6 cellular contexts compared by ENCODE assay signal in genomic region chr16:88240776-88241175, GRCh38.
DNase-seq lines count a peak whose midpoint lies in the region; FAIRE-seq and TF ChIP-seq lines count a peak whose summit lies in the region.
"Not testable (repeated sequence)": the region's sequence is repeated elsewhere in the genome, so short reads cannot be mapped to it uniquely, and the experiment has no call there.

No MANE protein-coding gene starts in this region.

- H3K4me1 Mint-ChIP-seq in astrocyte (ENCODE audit: low read depth, unreplicated experiment) (peaks cover 38% of the 10 kb centered on the region), neural progenitor cell (peaks cover 12% of the 10 kb centered on the region)

- POLR2A ChIA-PET in PC-9 (lab: Charles Lee; ENCODE audit: unreplicated experiment), result not testable (repeated sequence)

- FAIRE-seq in astrocyte (lab: Jason Lieb, UNC), result not testable (repeated sequence)

- not testable (repeated sequence) for H3K27ac Mint-ChIP-seq in astrocyte (ENCODE audit: unreplicated experiment); neural progenitor cell

- H3K36me3 ChIP-seq in BLaER1 treated with 17β-estradiol and CSF1 and Interleukin-3, amounts not matched to agents 10 nM and 100 nM; PC-9 (ENCODE audit: low read depth); astrocyte (ENCODE audit: insufficient read depth, low read length); fibroblast of lung (ENCODE audit: control insufficient read depth, insufficient read depth, low read length); neural progenitor cell; skeletal muscle satellite cell (ENCODE audit: insufficient read depth, low read length): not testable (repeated sequence)

- not testable (repeated sequence) for H3K9me3 ChIP-seq in BLaER1 treated with 17β-estradiol and CSF1 and Interleukin-3, amounts not matched to agents 10 nM and 100 nM (replicated peaks in 1 of 11); PC-9 (ENCODE audit: insufficient read depth, low read depth); astrocyte (ENCODE audit: insufficient read depth, low read depth, low read length); fibroblast of lung (ENCODE audit: control insufficient read depth, insufficient read depth, low read depth, low read length); neural progenitor cell (ENCODE audit: low read depth); skeletal muscle satellite cell (replicated peaks; ENCODE audit: low read length)

- peaks cover 0 to 15% (median 9%) of the 10 kb centered on the region in 11 experiments; a peak in 9 of 22 replicates for H3K27me3 ChIP-seq in BLaER1 treated with 17β-estradiol and CSF1 and Interleukin-3, amounts not matched to agents 10 nM and 100 nM
- H3K27me3 ChIP-seq in PC-9 (ENCODE audit: insufficient read depth, low read depth); astrocyte (ENCODE audit: insufficient read depth, low read length); fibroblast of lung (ENCODE audit: control insufficient read depth, insufficient read depth, low read length); neural progenitor cell; skeletal muscle satellite cell (ENCODE audit: control insufficient read depth, insufficient read depth, low read length): not testable (repeated sequence)

- not testable (repeated sequence) for H3K4me3 Mint-ChIP-seq in astrocyte (ENCODE audit: unreplicated experiment); neural progenitor cell

- not testable (repeated sequence) for H3K27ac ChIP-seq in BLaER1 treated with 17β-estradiol and CSF1 and Interleukin-3, amounts not matched to agents 10 nM and 100 nM; neural progenitor cell
- H3K27ac ChIP-seq in PC-9 (peak overlapping the region; percentile 85; the same call in 1 of the 2 replicates), astrocyte (ENCODE audit: low read depth, low read length) (peak overlapping the region; percentile 86), fibroblast of lung (ENCODE audit: insufficient read depth, low read length) (peak overlapping the region; percentile 74)

- H4K20me1 ChIP-seq in BLaER1 treated with 17β-estradiol and CSF1 and Interleukin-3, amounts not matched to agents 10 nM and 100 nM; PC-9 (ENCODE audit: insufficient read depth); astrocyte (ENCODE audit: insufficient read depth, low read length); fibroblast of lung (ENCODE audit: control insufficient read depth, extremely low read depth, insufficient read depth, low read length); neural progenitor cell (ENCODE audit: low read depth): not testable (repeated sequence)

- H3K9me2 ChIP-seq in PC-9 (ENCODE audit: insufficient read depth), result not testable (repeated sequence)

- H3K9ac ChIP-seq in BLaER1 treated with 17β-estradiol and CSF1 and Interleukin-3, amounts not matched to agents 10 nM and 100 nM; fibroblast of lung (ENCODE audit: insufficient read depth, low read length); neural progenitor cell: not testable (repeated sequence)
- H3K9ac ChIP-seq in astrocyte (ENCODE audit: low read length) (peak overlapping the region; percentile 79), skeletal muscle satellite cell (ENCODE audit: low read depth, low read length) (peak overlapping the region; percentile 69)

- not testable (repeated sequence) for DNase-seq in PC-9; astrocyte (ENCODE audit: low read depth); fibroblast of lung (ENCODE audit: low read depth in 2 of 2)
- peak; percentile 25 for DNase-seq in neural progenitor cell (ENCODE audit: low spot score)

- H2AFZ ChIP-seq in PC-9; astrocyte (ENCODE audit: low read depth, low read length); fibroblast of lung (ENCODE audit: low read length); neural progenitor cell (replicated peaks): not testable (repeated sequence)

- peaks cover 25% of the 10 kb centered on the region for H3F3A ChIP-seq in PC-9 (ENCODE audit: insufficient read depth, low read depth)
- H3F3A ChIP-seq in neural progenitor cell (ENCODE audit: low read depth), result not testable (repeated sequence)

- not testable (repeated sequence) for TF ChIP-seq CTCF in PC-9 (conservative IDR thresholded peaks at IDR 0.05); astrocyte (IDR thresholded peaks at IDR 0.05; ENCODE audit: insufficient read depth, low read depth, low read length); fibroblast of lung (conservative IDR thresholded peaks at IDR 0.05 in 1 of 2, IDR thresholded peaks at IDR 0.05 in 1 of 2; ENCODE audit: low read depth in 1 of 2, low read length in 2 of 2); neural progenitor cell (IDR thresholded peaks at IDR 0.05)

- H3K79me2 ChIP-seq in PC-9 (ENCODE audit: low read depth), result peaks cover 12% of the 10 kb centered on the region
- not testable (repeated sequence) for H3K79me2 ChIP-seq in astrocyte (ENCODE audit: insufficient read depth, low read length); fibroblast of lung (ENCODE audit: control insufficient read depth, insufficient read depth, low read length); neural progenitor cell (ENCODE audit: low read depth)

- peak overlapping the region; percentile 31 to 62 (median 52); a peak in 21 of 22 replicates for H3K4me2 ChIP-seq in BLaER1 treated with 17β-estradiol and CSF1 and Interleukin-3, amounts not matched to agents 10 nM and 100 nM
- H3K4me2 ChIP-seq in PC-9, result peak overlapping the region; percentile 62; the same call in 1 of the 2 replicates
- peak overlapping the region; percentile 13 for H3K4me2 ChIP-seq in astrocyte (ENCODE audit: low read length)
- not testable (repeated sequence) for H3K4me2 ChIP-seq in fibroblast of lung (ENCODE audit: extremely low read depth, insufficient read depth, low read length); skeletal muscle satellite cell (ENCODE audit: low read length)
- H3K4me2 ChIP-seq in neural progenitor cell, result peak overlapping the region; percentile 2

- H3K4me1 ChIP-seq in BLaER1 treated with 17β-estradiol and CSF1 and Interleukin-3, amounts not matched to agents 10 nM and 100 nM, result peaks cover 11 to 33% (median 16%) of the 10 kb centered on the region in 10 experiments; a peak in 17 of 20 replicates
- H3K4me1 ChIP-seq in PC-9 (replicated peaks; ENCODE audit: insufficient read depth) (peaks cover 67% of the 10 kb centered on the region), astrocyte (ENCODE audit: insufficient read depth, low read length) (peaks cover 57% of the 10 kb centered on the region), fibroblast of lung (ENCODE audit: control insufficient read depth, extremely low read depth, insufficient read depth, low read length) (peaks cover 30% of the 10 kb centered on the region), skeletal muscle satellite cell (ENCODE audit: control insufficient read depth, insufficient read depth, low read length) (peaks cover 66% of the 10 kb centered on the region)
- not testable (repeated sequence) for H3K4me1 ChIP-seq in neural progenitor cell

- H3K27me3 Mint-ChIP-seq in astrocyte (ENCODE audit: low read depth, unreplicated experiment), result not testable (repeated sequence)
- H3K27me3 Mint-ChIP-seq in neural progenitor cell (ENCODE audit: insufficient read depth, low read depth), result peaks cover 12% of the 10 kb centered on the region

- H3K4me3 ChIP-seq in BLaER1 treated with 17β-estradiol and CSF1 and Interleukin-3, amounts not matched to agents 10 nM and 100 nM; PC-9; astrocyte (ENCODE audit: insufficient read depth, low read depth, low read length); fibroblast of lung (replicated peaks in 1 of 4; ENCODE audit: control extremely low read depth in 1 of 4, insufficient read depth in 1 of 4, low read depth in 3 of 4, low read length in 4 of 4); neural progenitor cell; skeletal muscle satellite cell (ENCODE audit: low read length): not testable (repeated sequence)

- BruUV-seq in PC-9 (replicated peaks; lab: Mats Ljungman, UMichigan), result not testable (repeated sequence)

- CTCF ChIA-PET in PC-9 (lab: Charles Lee), result not testable (repeated sequence)

- H3K36me3 Mint-ChIP-seq in astrocyte (ENCODE audit: low read depth, unreplicated experiment); neural progenitor cell: not testable (repeated sequence)

- intact Hi-C loops in PC-9 (cut with micrococcal nuclease; ENCODE audit: unreplicated experiment), result not testable (repeated sequence)

- H3K9me3 Mint-ChIP-seq in astrocyte (ENCODE audit: unreplicated experiment), result not testable (repeated sequence)
- peaks cover 10% of the 10 kb centered on the region for H3K9me3 Mint-ChIP-seq in neural progenitor cell
